ENCODE assay signal across 17 cellular contexts in the genomic region with DNA sequence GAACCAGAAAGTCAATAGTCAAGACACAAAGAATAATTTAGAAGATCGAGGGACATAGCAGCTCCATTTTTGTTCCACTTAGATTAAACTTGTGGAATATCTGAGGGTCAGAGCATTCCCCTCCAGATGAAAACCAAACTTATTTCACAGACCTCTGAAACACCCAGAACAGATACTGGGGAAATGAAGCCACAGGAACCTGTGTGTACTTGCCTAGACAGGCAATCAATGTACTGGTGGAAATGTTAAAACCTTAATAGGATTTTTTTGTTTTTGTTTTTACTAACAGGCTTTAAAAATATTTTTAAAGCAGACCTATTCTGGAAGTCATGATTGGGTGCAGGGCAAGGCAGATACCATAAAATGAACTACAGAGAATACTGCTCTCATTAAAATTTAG. TPM values are rescaled to one million over a fixed set of nuclear protein-coding genes. Genes with fewer than 3 reads are reported as not detected.
DNase-seq lines count a peak whose midpoint lies in the region; ATAC-seq, FAIRE-seq and TF ChIP-seq lines count a peak whose summit lies in the region.
"Had no signal": no experiment of that assay in that cellular context is flagged by ENCODE, and none has a peak within 500 bp of the region (broad histone marks: within the 10 kb centered on the region; RNA-seq: fewer than 3 reads in every experiment).

No MANE protein-coding gene starts in this region.

- no peak for DNase-seq in RWPE2 (ENCODE audit: low spot score)
- DNase-seq in epithelial cell of prostate (ENCODE audit: low read depth, low spot score), result peak; percentile 34
- DNase-seq in keratinocyte (ENCODE audit: low read depth, low spot score), result no peak
- DNase-seq in Kasumi-1 (lab: John Stamatoyannopoulos, UW), result no peak
- DNase-seq in SHP77 treated with DMSO at 0.1 percent for 48 hours (lab: John Stamatoyannopoulos, UW), result no peak
- DNase-seq in RCC 7860 (ENCODE audit: low spot score), result no peak
- DNase-seq: C1 segment of cervical spinal cord; Calu3; CD4-positive, alpha-beta T cell; DMS 273 treated with DMSO at 0.1 percent for 48 hours; DMS79; H7 had no signal

- H3K79me2 ChIP-seq in keratinocyte (ENCODE audit: control insufficient read depth, insufficient read depth, low read length), result peaks cover 5% of the 10 kb centered on the region

- H3K4me3 ChIP-seq in RWPE2 (ENCODE audit: severe bottlenecking) (no peak overlapping the region), keratinocyte (ENCODE audit: control insufficient read depth in 2 of 3, extremely low read depth in 1 of 3, insufficient read depth in 2 of 3, low read depth in 1 of 3, low read length in 3 of 3) (peak overlapping the region in 2 of 3 experiments; percentile 9)
- H3K4me3 ChIP-seq: GM12878, GM23338 had no signal

- no peak for ATAC-seq in RWPE2 (ENCODE audit: low read depth)
- no peak for ATAC-seq in HG02763 (IDR thresholded peaks at IDR 0.05; ENCODE audit: unreplicated experiment)
- ATAC-seq: GM12878, GM23338 had no signal

- TF ChIP-seq CTCF in RWPE2 (IDR thresholded peaks at IDR 0.05; ENCODE audit: poor library complexity, severe bottlenecking) (no peak), keratinocyte (optimal IDR thresholded peaks at IDR 0.05 in 1 of 3, IDR thresholded peaks at IDR 0.05 in 1 of 3, conservative IDR thresholded peaks at IDR 0.05 in 1 of 3; ENCODE audit: extremely low read depth in 1 of 3, insufficient read depth in 2 of 3, low read length in 3 of 3) (no peak)

- no peaks in the 10 kb centered on the region for H3K27me3 ChIP-seq in RWPE2 (ENCODE audit: insufficient read depth, poor library complexity, severe bottlenecking)
- H3K27me3 ChIP-seq in keratinocyte (ENCODE audit: control insufficient read depth, extremely low read depth, insufficient read depth, low read length), result no peaks in the 10 kb centered on the region

- dilution Hi-C loops in keratinocyte (cut with MboI; ENCODE audit: extremely low pct_ligation_motif_present, low sequenced_read_pairs), result no loop called here

- H3K27ac ChIP-seq in RWPE2 (ENCODE audit: poor library complexity, severe bottlenecking) (peak overlapping the region; percentile 70), epithelial cell of prostate (peak overlapping the region; percentile 73), keratinocyte (ENCODE audit: control insufficient read depth, insufficient read depth, low read length) (peak overlapping the region; percentile 76)

- peak overlapping the region; percentile 7 for H3K9ac ChIP-seq in keratinocyte (ENCODE audit: control insufficient read depth, extremely low read depth, insufficient read depth, low read length)

- no peaks in the 10 kb centered on the region for H3K36me3 ChIP-seq in RWPE2 (ENCODE audit: low read depth)
- no peaks in the 10 kb centered on the region for H3K36me3 ChIP-seq in keratinocyte (ENCODE audit: control insufficient read depth in 2 of 2, extremely low read depth in 1 of 2, insufficient read depth in 2 of 2, low read length in 2 of 2)

- H3K9me1 ChIP-seq in keratinocyte (ENCODE audit: control insufficient read depth, extremely low read depth, insufficient read depth, low read length), result no peaks in the 10 kb centered on the region

- H3K4me1 ChIP-seq in RWPE2 (ENCODE audit: insufficient read depth, poor library complexity, severe bottlenecking) (peaks cover 33% of the 10 kb centered on the region), keratinocyte (ENCODE audit: control insufficient read depth, extremely low read depth, insufficient read depth, low read length) (peaks cover 35% of the 10 kb centered on the region)

- H3K9me3 ChIP-seq in RWPE2 (ENCODE audit: severe bottlenecking) (no peaks in the 10 kb centered on the region), keratinocyte (ENCODE audit: control insufficient read depth, low read depth, low read length) (no peaks in the 10 kb centered on the region)

- peak overlapping the region; percentile 69 for H3K4me2 ChIP-seq in keratinocyte (ENCODE audit: control insufficient read depth, extremely low read depth, insufficient read depth, low read depth, low read length)
- H3K4me2 ChIP-seq: GM23338 had no signal

- no peak overlapping the region for H2AFZ ChIP-seq in keratinocyte (ENCODE audit: control insufficient read depth, low read length)
- H2AFZ ChIP-seq: GM23338 had no signal

- FAIRE-seq in keratinocyte (lab: Jason Lieb, UNC) (no peak), RCC 7860 (lab: Jason Lieb, UNC) (no peak)
- FAIRE-seq: A204.1, GM12878, GM18507 had no signal

- no peaks in the 10 kb centered on the region for H4K20me1 ChIP-seq in keratinocyte (ENCODE audit: control insufficient read depth, extremely low read depth, insufficient read depth, low read length)

RNA-seq across cellular contexts. Expression of a gene that starts 4.1 kb away (rescaled TPM):
- polyA plus RNA-seq in keratinocyte, result 86.9 to 140 TPM (median 96.9 TPM) in 3 replicates
- polyA plus RNA-seq in keratinocyte (2011; ENCODE audit: low read depth), result 17.4 TPM
- polyA plus RNA-seq in keratinocyte (2011; cell fraction: cytosol; rRNA removed), result 55.1 and 133 TPM in 2 replicates
- 125 and 155 TPM in 2 replicates for polyA plus RNA-seq in keratinocyte (2011; cell fraction: nucleus; rRNA removed)
- polyA plus RNA-seq in keratinocyte (2012; ENCODE audit: low replicate concordance), result 26.4 and 57.0 TPM in 2 replicates
- polyA minus RNA-seq in keratinocyte, result 78.0 to 203 TPM (median 123 TPM) in 3 replicates
- polyA minus RNA-seq in keratinocyte (2011; cell fraction: cytosol; rRNA and poly(A)+ RNA removed), result 57.2 TPM
- 94.3 and 204 TPM in 2 replicates for polyA minus RNA-seq in keratinocyte (2011; cell fraction: nucleus; rRNA and poly(A)+ RNA removed)
